ENCODE assay signal across 10 cellular contexts in the genomic region with DNA sequence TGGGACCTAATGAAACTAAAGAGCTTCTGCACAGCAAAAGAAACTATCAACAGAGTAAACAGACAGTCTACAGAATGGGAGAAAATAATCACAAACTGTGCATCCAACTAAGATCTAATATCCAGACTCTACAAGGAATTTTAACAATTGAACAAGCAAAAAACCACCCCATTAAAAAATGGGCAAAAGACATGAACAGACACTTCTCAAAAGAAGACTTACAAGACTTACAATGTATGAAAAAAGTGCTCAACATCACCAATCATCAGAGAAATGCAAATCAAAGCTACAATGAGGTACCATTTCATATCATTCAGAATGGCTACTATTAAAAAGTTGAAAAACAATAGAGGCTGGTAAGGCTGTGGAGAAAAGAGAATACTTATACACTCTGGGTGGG. TPM values are rescaled to one million over a fixed set of nuclear protein-coding genes. Genes with fewer than 3 reads are reported as not detected.
"Had no signal": no experiment of that assay in that cellular context is flagged by ENCODE, and none has a peak within 500 bp of the region (broad histone marks: within the 10 kb centered on the region; RNA-seq: fewer than 3 reads in every experiment).

No MANE protein-coding gene starts in this region.

- H3K9ac ChIP-seq: GM23248 had no signal

- H3K36me3 ChIP-seq: HAP-1 had no signal

- H2AFZ ChIP-seq: GM23248, GM23338 had no signal

- H3K27ac Mint-ChIP-seq: GM23338, H9, HFFc6 had no signal

- DNase-seq: GM23248, GOT3, H7, H9, HCEC 1CT, HFFc6 had no signal

- H3K4me3 ChIP-seq: GM23248, GM23338, HAP-1 had no signal

- H3K27ac ChIP-seq: GM23248 had no signal

- H3K4me1 Mint-ChIP-seq: GM23338, H9 had no signal

- H3K9me3 ChIP-seq: HAP-1 had no signal

- H3K4me2 ChIP-seq: GM23338 had no signal

- ATAC-seq: GM23338, HCT116 had no signal

- H3K4me1 ChIP-seq: HAP-1 had no signal

- H3K4me3 Mint-ChIP-seq: GM23338, H9, HFFc6 had no signal

RNA-seq across cellular contexts. Expression of a gene that starts 58.0 kb away (rescaled TPM):
- total RNA-seq: GM23248, GM23338, H1, H7, H9, HFFc6 had no signal
- polyA plus RNA-seq: H1 had no signal
